ENCODE assay signal across 15 cellular contexts in genomic region chr22:29201722-29202230, GRCh38. TPM values are rescaled to one million over a fixed set of nuclear protein-coding genes. Genes with fewer than 3 reads are reported as not detected.
DNase-seq lines count a peak whose midpoint lies in the region; ATAC-seq and TF ChIP-seq lines count a peak whose summit lies in the region.
"Had no signal": no experiment of that assay in that cellular context is flagged by ENCODE, and none has a peak within 500 bp of the region (broad histone marks: within the 10 kb centered on the region; RNA-seq: fewer than 3 reads in every experiment).

No MANE protein-coding gene starts in this region.

- H3K4me1 Mint-ChIP-seq in activated CD4-positive, alpha-beta T cell treated with anti-CD3 and anti-CD28 coated beads, Interleukin-2, amount 10 ng/mL, durations not matched to agents 7 days and 5 days = peaks cover 31% of the 10 kb centered on the region
- H3K4me1 Mint-ChIP-seq in stimulated activated memory B cell treated with anti-CD40 and anti-IgM and Interleukin-4, amounts not matched to agents 10 μg/mL and 1 μg/mL and 100 μg/mL, for 72 hours = peaks cover 21% of the 10 kb centered on the region
- peaks cover 26% of the 10 kb centered on the region for H3K4me1 Mint-ChIP-seq in CD14-positive monocyte

- H3K36me3 ChIP-seq in SJSA1 = peaks cover 13% of the 10 kb centered on the region; the same call in 1 of the 2 replicates
- H3K36me3 ChIP-seq: tibial artery had no signal

- no peaks in the 10 kb centered on the region for H3K36me3 Mint-ChIP-seq in activated CD4-positive, alpha-beta T cell treated with anti-CD3 and anti-CD28 coated beads, Interleukin-2, amount 10 ng/mL, durations not matched to agents 7 days and 5 days (ENCODE audit: low read depth)
- no peaks in the 10 kb centered on the region for H3K36me3 Mint-ChIP-seq in stimulated activated memory B cell treated with anti-CD40 and anti-IgM and Interleukin-4, amounts not matched to agents 10 μg/mL and 1 μg/mL and 100 μg/mL, for 72 hours
- H3K36me3 Mint-ChIP-seq in activated naive CD4-positive, alpha-beta T cell treated with anti-CD3 and anti-CD28 coated beads, Interleukin-2, amount 50 U/mL, for 72 hours = peaks cover 0 to 5% of the 10 kb centered on the region in 2 donors
- peaks cover 1 to 2% of the 10 kb centered on the region in 2 donors for H3K36me3 Mint-ChIP-seq in CD14-positive monocyte

- no peak overlapping the region for H3K4me3 Mint-ChIP-seq in activated CD4-positive, alpha-beta T cell treated with anti-CD3 and anti-CD28 coated beads, Interleukin-2, amount 10 ng/mL, durations not matched to agents 7 days and 5 days
- H3K4me3 Mint-ChIP-seq in stimulated activated memory B cell treated with anti-CD40 and anti-IgM and Interleukin-4, amounts not matched to agents 10 μg/mL and 1 μg/mL and 100 μg/mL, for 72 hours = no peak overlapping the region
- no peak overlapping the region for H3K4me3 Mint-ChIP-seq in CD14-positive monocyte
- H3K4me3 Mint-ChIP-seq: activated B cell treated with CpG ODN at 0.5 μM for 24 hours had no signal

- TF ChIP-seq CTCF in CD14-positive monocyte (IDR thresholded peaks at IDR 0.05) = no peak

- no peak overlapping the region for H3K4me3 ChIP-seq in SJSA1
- H3K4me3 ChIP-seq: A549, tibial artery had no signal

- no peak for DNase-seq in activated CD4-positive, alpha-beta T cell treated with anti-CD3 and anti-CD28 coated beads, Interleukin-2, amount 10 ng/mL, durations not matched to agents 7 days and 5 days
- DNase-seq in activated CD4-positive, alpha-beta T cell treated with anti-CD3 and anti-CD28 coated beads, Interleukin-2, amount 50 U/mL, for 48 hours = no peak
- DNase-seq in SJSA1 (ENCODE audit: low read depth in 1 of 2, low spot score in 2 of 2) (no peak), iPS-NIHi7 (ENCODE audit: extremely low spot score) (peak; percentile 7), CD14-positive monocyte (ENCODE audit: low spot score) (no peak)
- DNase-seq in activated naive CD4-positive, alpha-beta T cell treated with anti-CD3 and anti-CD28 coated beads, Interleukin-2, amount 50 U/mL, for 72 hours (ENCODE audit: low spot score in 2 of 2) = no peak
- DNase-seq: activated B cell treated with CpG ODN at 0.5 μM for 24 hours, foreskin fibroblast, GOT3, NCI-H2107, tibial artery had no signal

- peaks cover 76% of the 10 kb centered on the region for H3K4me1 ChIP-seq in SJSA1 (replicated peaks)
- H3K4me1 ChIP-seq: A549 had no signal

- POLR2A ChIA-PET in activated CD4-positive, alpha-beta T cell treated with anti-CD3 and anti-CD28 coated beads, Interleukin-2, amount 10 ng/mL, durations not matched to agents 7 days and 5 days (lab: Charles Lee) = no interaction called here

- intact Hi-C loops in CD14-positive monocyte (cut with micrococcal nuclease) = no loop called here

- peaks cover 31% of the 10 kb centered on the region for H3K27me3 Mint-ChIP-seq in activated CD4-positive, alpha-beta T cell treated with anti-CD3 and anti-CD28 coated beads, Interleukin-2, amount 10 ng/mL, durations not matched to agents 7 days and 5 days
- H3K27me3 Mint-ChIP-seq in stimulated activated memory B cell treated with anti-CD40 and anti-IgM and Interleukin-4, amounts not matched to agents 10 μg/mL and 1 μg/mL and 100 μg/mL, for 72 hours = peaks cover 78% of the 10 kb centered on the region
- peaks cover 15 to 26% (median 24%) of the 10 kb centered on the region in 3 donors for H3K27me3 Mint-ChIP-seq in CD14-positive monocyte (ENCODE audit: low read depth in 3 of 3)

- ATAC-seq in stimulated activated memory B cell treated with anti-CD40 and anti-IgM and Interleukin-4, amounts not matched to agents 10 μg/mL and 1 μg/mL and 100 μg/mL, for 72 hours = no peak
- no peak for ATAC-seq in activated naive CD4-positive, alpha-beta T cell treated with anti-CD3 and anti-CD28 coated beads, Interleukin-2, amount 50 U/mL, for 72 hours
- no peak for ATAC-seq in GM19351 (IDR thresholded peaks at IDR 0.05; ENCODE audit: unreplicated experiment)

- no peaks in the 10 kb centered on the region for H3K9me3 Mint-ChIP-seq in activated CD4-positive, alpha-beta T cell treated with anti-CD3 and anti-CD28 coated beads, Interleukin-2, amount 10 ng/mL, durations not matched to agents 7 days and 5 days
- H3K9me3 Mint-ChIP-seq in stimulated activated memory B cell treated with anti-CD40 and anti-IgM and Interleukin-4, amounts not matched to agents 10 μg/mL and 1 μg/mL and 100 μg/mL, for 72 hours = no peaks in the 10 kb centered on the region
- H3K9me3 Mint-ChIP-seq in activated naive CD4-positive, alpha-beta T cell treated with anti-CD3 and anti-CD28 coated beads, Interleukin-2, amount 50 U/mL, for 72 hours = no peaks in the 10 kb centered on the region
- peaks cover 0 to 3% (median 0%) of the 10 kb centered on the region in 7 donors for H3K9me3 Mint-ChIP-seq in CD14-positive monocyte

- peak overlapping the region; percentile 88 for H3K27ac ChIP-seq in SJSA1
- H3K27ac ChIP-seq: A549, tibial artery had no signal

- no peaks in the 10 kb centered on the region for H3K9me3 ChIP-seq in SJSA1 (replicated peaks)
- H3K9me3 ChIP-seq: A549, SK-N-SH, tibial artery had no signal

- H3K27me3 ChIP-seq in SJSA1 (replicated peaks) = no peaks in the 10 kb centered on the region

- CTCF ChIA-PET in activated CD4-positive, alpha-beta T cell treated with anti-CD3 and anti-CD28 coated beads, Interleukin-2, amount 10 ng/mL, durations not matched to agents 7 days and 5 days (lab: Charles Lee) = interaction anchor here (1.5 kb wide), 1 partner anchor 44 kb away, joined by 6 read pairs; no protein-coding TSS in a partner anchor

- peak overlapping the region; percentile 79 for H3K27ac Mint-ChIP-seq in activated CD4-positive, alpha-beta T cell treated with anti-CD3 and anti-CD28 coated beads, Interleukin-2, amount 10 ng/mL, durations not matched to agents 7 days and 5 days
- H3K27ac Mint-ChIP-seq in stimulated activated memory B cell treated with anti-CD40 and anti-IgM and Interleukin-4, amounts not matched to agents 10 μg/mL and 1 μg/mL and 100 μg/mL, for 72 hours = peak overlapping the region; percentile 18
- H3K27ac Mint-ChIP-seq in activated naive CD4-positive, alpha-beta T cell treated with anti-CD3 and anti-CD28 coated beads, Interleukin-2, amount 50 U/mL, for 72 hours = no peak overlapping the region
- H3K27ac Mint-ChIP-seq in CD14-positive monocyte = no peak overlapping the region
- H3K27ac Mint-ChIP-seq: activated B cell treated with CpG ODN at 0.5 μM for 24 hours had no signal

RNA-seq across cellular contexts. Expression of gene EMID1, which starts 3.9 kb away (rescaled TPM):
- total RNA-seq in activated CD4-positive, alpha-beta T cell treated with anti-CD3 and anti-CD28 coated beads, Interleukin-2, amount 10 ng/mL, durations not matched to agents 7 days and 5 days = not detected
- total RNA-seq in SJSA1 (2014; rRNA removed; shearing (Covaris generic)) = 45.6 and 78.9 TPM in 2 replicates
- under 1 TPM in 1 of 2 donors, not detected in 1; 0.41 TPM for total RNA-seq in activated naive CD4-positive, alpha-beta T cell treated with anti-CD3 and anti-CD28 coated beads, Interleukin-2, amount 50 U/mL, for 72 hours
- not detected for polyA plus RNA-seq in CD14-positive monocyte
- total RNA-seq: activated B cell treated with CpG ODN at 0.5 μM for 24 hours had no signal

Comparison
In these comparisons a context has a peak if more than half of its experiments do, and no peak if none do; other contexts are left out.
1. H3K27ac Mint-ChIP-seq: peak in activated CD4-positive, alpha-beta T cell treated with anti-CD3 and anti-CD28 coated beads, Interleukin-2, amount 10 ng/mL, durations not matched to agents 7 days and 5 days (single experiment) and stimulated activated memory B cell treated with anti-CD40 and anti-IgM and Interleukin-4, amounts not matched to agents 10 μg/mL and 1 μg/mL and 100 μg/mL, for 72 hours (single experiment); none in activated naive CD4-positive, alpha-beta T cell treated with anti-CD3 and anti-CD28 coated beads, Interleukin-2, amount 50 U/mL, for 72 hours (0 of 2) and CD14-positive monocyte (0 of 7).
2. RNA of gene EMID1, which starts 3.9 kb away (total RNA-seq): 45.6 to 78.9 TPM in SJSA1; 0.41 TPM in activated naive CD4-positive, alpha-beta T cell treated with anti-CD3 and anti-CD28 coated beads, Interleukin-2, amount 50 U/mL, for 72 hours and not detected in activated CD4-positive, alpha-beta T cell treated with anti-CD3 and anti-CD28 coated beads, Interleukin-2, amount 10 ng/mL, durations not matched to agents 7 days and 5 days; every median in the first group is over 10 times any median in the second.